ENCODE assay signal across 8 cellular contexts in genomic region chr1:165129568-165130164, GRCh38.
A peak's percentile ranks its signal among the peaks of the same experiment; 100 is the strongest.
DNase-seq lines count a peak whose midpoint lies in the region; ATAC-seq, FAIRE-seq and TF ChIP-seq lines count a peak whose summit lies in the region.

No MANE protein-coding gene starts in this region.

- H3K27me3 ChIP-seq in gastrocnemius medialis = peaks cover 5 to 17% (median 9%) of the 10 kb centered on the region in 3 donors

- no peak overlapping the region for H3K27ac ChIP-seq in A549
- H3K27ac ChIP-seq in gastrocnemius medialis = no peak overlapping the region

- under 1% methylated on average over 6 of the region's 6 CpGs for WGBS in A549 (ENCODE audit: missing lambda C conversion rate)

- no peak overlapping the region for H3K4me2 ChIP-seq in A549

- TF ChIP-seq EP300 in A549 (IDR thresholded peaks at IDR 0.05) = no peak

- TF ChIP-seq CTCF in A549 (IDR thresholded peaks at IDR 0.05) (peak; percentile 59), GM12864 (IDR thresholded peaks at IDR 0.05; ENCODE audit: low read depth, low read length, missing control alignments) (peak; percentile 79), gastrocnemius medialis (IDR thresholded peaks at IDR 0.05 in 4 of 5, conservative IDR thresholded peaks at IDR 0.05 in 1 of 5) (peak in 4 of 5 experiments; percentile 13 to 59 (median 42))

- no peak overlapping the region for H3K4me3 Mint-ChIP-seq in effector memory CD8-positive, alpha-beta T cell

- H3K4me1 ChIP-seq in A549 = no peaks in the 10 kb centered on the region
- H3K4me1 ChIP-seq in gastrocnemius medialis = no peaks in the 10 kb centered on the region

- FAIRE-seq in A549 (lab: Jason Lieb, UNC) = no peak

- intact Hi-C loops in left cardiac atrium (cut with DNase I) = no loop called here
- intact Hi-C loops in gastrocnemius medialis (cut with DNase I; ENCODE audit: low total_unique reads) = no loop called here

- POLR2A ChIA-PET in A549 (lab: Yijun Ruan, JAX) = no interaction called here

- peak; percentile 90 to 95 for ATAC-seq in A549
- peak; percentile 91 for ATAC-seq in HG03159 (IDR thresholded peaks at IDR 0.05; ENCODE audit: unreplicated experiment)
- ATAC-seq in left cardiac atrium = peak; percentile 41 to 47
- peak; percentile 73 to 82 for ATAC-seq in gastrocnemius medialis
- no peak for ATAC-seq in effector memory CD8-positive, alpha-beta T cell (replicated peaks)

- H3K27ac Mint-ChIP-seq in effector memory CD8-positive, alpha-beta T cell = no peak overlapping the region

- TF ChIP-seq POLR2A in A549 (IDR thresholded peaks at IDR 0.05; ENCODE audit: low read length) (no peak), gastrocnemius medialis (IDR thresholded peaks at IDR 0.05) (no peak)

- H3K9me3 ChIP-seq in A549 = no peaks in the 10 kb centered on the region
- H3K9me3 ChIP-seq in gastrocnemius medialis = no peaks in the 10 kb centered on the region

- in situ Hi-C loops in gastrocnemius medialis (cut with MboI; ENCODE audit: low sequenced_read_pairs in 4 of 4) = no loop called here

- H3K4me3 ChIP-seq in A549 (no peak overlapping the region), GM12864 (ENCODE audit: low read depth, low read length) (no peak overlapping the region), gastrocnemius medialis (no peak overlapping the region)

- DNase-seq in A549 (ENCODE audit: low read depth in 1 of 2, low spot score in 1 of 2) = peak; percentile 42 to 61
- DNase-seq in GM12864 (ENCODE audit: low read depth) = no peak
- DNase-seq in NCI-H2227 (lab: John Stamatoyannopoulos, UW; ENCODE audit: unreplicated experiment) = peak; percentile 92
- DNase-seq in activated CD4-positive, alpha-beta T cell treated with anti-CD3 and anti-CD28 coated beads, Interleukin-2, amount 50 U/mL, for 1 hour = peak; percentile 10
- peak; percentile 38 for DNase-seq in left cardiac atrium
- DNase-seq in gastrocnemius medialis = peak; percentile 12 to 52
- DNase-seq in effector memory CD8-positive, alpha-beta T cell = no peak

- H3K36me3 Mint-ChIP-seq in effector memory CD8-positive, alpha-beta T cell (ENCODE audit: insufficient read depth) = no peaks in the 10 kb centered on the region

- no peaks in the 10 kb centered on the region for H3K4me1 Mint-ChIP-seq in effector memory CD8-positive, alpha-beta T cell (ENCODE audit: low read depth in 2 of 2)

- peaks cover under 1 to 4% of the 10 kb centered on the region in 2 donors for H3K27me3 Mint-ChIP-seq in effector memory CD8-positive, alpha-beta T cell

- peak; percentile 46 to 54; a peak in 4 of 5 replicates for TF ChIP-seq RAD21 in A549 (conservative IDR thresholded peaks at IDR 0.05 in 1 of 2, IDR thresholded peaks at IDR 0.05 in 1 of 2)

- no peaks in the 10 kb centered on the region for H3K36me3 ChIP-seq in gastrocnemius medialis

- CTCF ChIA-PET in A549 (lab: Yijun Ruan, JAX) = interaction anchor here (0.6 to 3.5 kb wide), 12 partner anchors 9 to 463 kb away, joined by 3 to 25 read pairs (median 6); no protein-coding TSS in a partner anchor

- no peaks in the 10 kb centered on the region for H3K9me3 Mint-ChIP-seq in effector memory CD8-positive, alpha-beta T cell

TF ChIP-seq in A549, 52 proteins besides CTCF, POLR2A, EP300 and RAD21:
- TF ChIP-seq SMC3 (IDR thresholded peaks at IDR 0.05) = peak; percentile 23; the same call in 1 of the 3 replicates
- no peak for TF ChIP-seq RCOR1 (IDR thresholded peaks at IDR 0.05; ENCODE audit: low read depth, low read length)

Comparison
In these comparisons a context has a peak if more than half of its experiments do, and no peak if none do; other contexts are left out.
1. DNase-seq: peak in A549 (2 of 2), NCI-H2227 (single experiment), activated CD4-positive, alpha-beta T cell treated with anti-CD3 and anti-CD28 coated beads, Interleukin-2, amount 50 U/mL, for 1 hour (single experiment), left cardiac atrium (single experiment) and gastrocnemius medialis (2 of 2); none in GM12864 (single experiment) and effector memory CD8-positive, alpha-beta T cell (0 of 3).
2. Peak in every context shown above with its lines, with median percentiles within 50 percentile points of each other: CTCF ChIP-seq.